ENCODE assay signal across 13 cellular contexts in genomic region chr11:73985661-73986060, GRCh38. TPM values are rescaled to one million over a fixed set of nuclear protein-coding genes. Genes with fewer than 3 reads are reported as not detected.
"Had no signal": no experiment of that assay in that cellular context is flagged by ENCODE, and none has a peak within 500 bp of the region (broad histone marks: within the 10 kb centered on the region; RNA-seq: fewer than 3 reads in every experiment).

No MANE protein-coding gene starts in this region.

RNA-seq across cellular contexts. Expression of gene UCP3, which starts 23.2 kb away (rescaled TPM):
- polyA plus RNA-seq: hepatocyte had no signal

RNA-seq across cellular contexts. Expression of gene DNAJB13, which starts 34.8 kb away (rescaled TPM):
- total RNA-seq: gastroesophageal sphincter, left cardiac atrium, left ventricle myocardium superior, lung microvascular endothelial cell, mesenteric fat pad, mucosa of descending colon, osteoblast, SJSA1, skeletal muscle tissue, suprapubic skin had no signal
- polyA plus RNA-seq: esophagus, hepatocyte, right cardiac atrium had no signal
